In the genomic region with DNA sequence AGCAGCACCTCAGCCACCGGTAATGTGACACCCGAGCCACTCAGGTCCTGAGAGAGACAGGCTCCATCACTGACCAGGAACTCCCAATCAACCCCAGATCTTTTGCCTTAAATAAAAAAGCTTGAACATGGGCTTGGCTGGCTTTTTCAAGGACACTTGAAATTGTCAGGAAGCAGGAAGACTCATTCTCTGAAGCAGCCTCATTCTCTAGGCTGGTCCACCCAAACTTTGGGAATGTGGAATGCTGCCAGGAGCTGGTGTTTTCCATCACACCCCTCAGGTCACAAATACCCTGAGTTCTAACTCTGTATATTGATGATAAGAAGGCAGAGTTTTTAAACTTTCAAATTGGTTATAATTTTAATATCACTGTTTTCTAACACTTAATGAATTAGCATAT, we compare ENCODE assay signal across 31 cellular contexts. TPM values are rescaled to one million over a fixed set of nuclear protein-coding genes. Genes with fewer than 3 reads are reported as not detected.
"Had no signal": no experiment of that assay in that cellular context is flagged by ENCODE, and none has a peak within 500 bp of the region (broad histone marks: within the 10 kb centered on the region; RNA-seq: fewer than 3 reads in every experiment).

No MANE protein-coding gene starts in this region.

- H3K4me1 Mint-ChIP-seq: nephron progenitor cell had no signal

- H3K4me1 ChIP-seq: lower lobe of right lung, right lobe of liver had no signal

- H3K4me3 ChIP-seq: dorsolateral prefrontal cortex, heart left ventricle, lower lobe of right lung, mucosa of descending colon, right lobe of liver, skin epidermis, upper lobe of left lung had no signal

- H3K27ac Mint-ChIP-seq: activated CD4-positive, alpha-beta T cell treated with anti-CD3 and anti-CD28 coated beads for 36 hours; activated CD8-positive, alpha-beta memory T cell treated with anti-CD3 and anti-CD28 coated beads, Interleukin-2, amount 10 ng/mL, durations not matched to agents 7 days and 5 days; activated CD8-positive, alpha-beta T cell treated with anti-CD3 and anti-CD28 coated beads, Interleukin-2, amount 10 ng/mL, durations not matched to agents 7 days and 5 days; activated naive CD4-positive, alpha-beta T cell treated with anti-CD3 and anti-CD28 coated beads, Interleukin-2, amount 50 U/mL, for 72 hours; nephron progenitor cell; stimulated activated naive CD8-positive, alpha-beta T cell treated with anti-CD3 and anti-CD28 coated beads, Interleukin-15, amount 100 ng/mL, for 72 hours; T-helper 2 cell treated with Interferon-gamma antibody and Interleukin-4, amounts not matched to agents 5 μg/mL and 100 μg/mL, for 36 hours had no signal

- DNase-seq: activated CD4-positive, alpha-beta T cell treated with anti-CD3 and anti-CD28 coated beads for 36 hours; activated CD4-positive, CD25-positive, alpha-beta regulatory T cell; activated CD8-positive, alpha-beta memory T cell treated with anti-CD3 and anti-CD28 coated beads, Interleukin-2, amount 10 ng/mL, durations not matched to agents 7 days and 5 days; activated CD8-positive, alpha-beta T cell treated with anti-CD3 and anti-CD28 coated beads, Interleukin-2, amount 10 ng/mL, durations not matched to agents 7 days and 5 days; activated naive CD4-positive, alpha-beta T cell; activated T-cell treated with anti-CD3 and anti-CD28 coated beads, Interleukin-2, amount 50 U/mL, for 48 hours; dorsolateral prefrontal cortex; effector memory CD4-positive, alpha-beta T cell; heart left ventricle; hypothalamus; immature natural killer cell; lower lobe of right lung; mesendoderm; mucosa of descending colon; nephron progenitor cell; right lobe of liver; stimulated activated CD4-positive, alpha-beta T cell treated with anti-CD3 and anti-CD28 coated beads, Interleukin-12 subunit alpha, Interleukin-12 subunit beta, amount 100 ng/mL, for 4 hours; stimulated activated CD4-positive, alpha-beta T cell treated with anti-CD3 and anti-CD28 coated beads, Interleukin-4, amount 100 ng/mL, for 1 hour; stimulated activated naive CD8-positive, alpha-beta T cell treated with anti-CD3 and anti-CD28 coated beads, Interleukin-15, amount 100 ng/mL, for 72 hours; substantia nigra; upper lobe of left lung had no signal

- H3K27me3 Mint-ChIP-seq: activated CD8-positive, alpha-beta memory T cell treated with anti-CD3 and anti-CD28 coated beads, Interleukin-2, amount 10 ng/mL, durations not matched to agents 7 days and 5 days; stimulated activated naive CD8-positive, alpha-beta T cell treated with anti-CD3 and anti-CD28 coated beads, Interleukin-15, amount 100 ng/mL, for 72 hours had no signal

- H3K9me3 ChIP-seq: heart left ventricle, lower lobe of right lung, mucosa of descending colon, neutrophil, right lobe of liver, upper lobe of left lung had no signal

- H3K27ac ChIP-seq: heart left ventricle, lower lobe of right lung, neutrophil, right lobe of liver, upper lobe of left lung had no signal

- H3K4me3 Mint-ChIP-seq: activated CD4-positive, alpha-beta T cell treated with anti-CD3 and anti-CD28 coated beads for 36 hours; activated CD8-positive, alpha-beta memory T cell treated with anti-CD3 and anti-CD28 coated beads, Interleukin-2, amount 10 ng/mL, durations not matched to agents 7 days and 5 days; activated CD8-positive, alpha-beta T cell treated with anti-CD3 and anti-CD28 coated beads, Interleukin-2, amount 10 ng/mL, durations not matched to agents 7 days and 5 days; immature natural killer cell; nephron progenitor cell; T-helper 2 cell treated with Interferon-gamma antibody and Interleukin-4, amounts not matched to agents 5 μg/mL and 100 μg/mL, for 36 hours had no signal

- H3K27me3 ChIP-seq: dorsolateral prefrontal cortex, heart left ventricle, right lobe of liver, upper lobe of left lung had no signal

- ATAC-seq: activated CD4-positive, alpha-beta T cell treated with anti-CD3 and anti-CD28 coated beads for 36 hours; activated CD8-positive, alpha-beta memory T cell treated with anti-CD3 and anti-CD28 coated beads, Interleukin-2, amount 10 ng/mL, durations not matched to agents 7 days and 5 days; activated CD8-positive, alpha-beta T cell treated with anti-CD3 and anti-CD28 coated beads, Interleukin-2, amount 10 ng/mL, durations not matched to agents 7 days and 5 days; activated naive CD4-positive, alpha-beta T cell treated with anti-CD3 and anti-CD28 coated beads, Interleukin-2, amount 50 U/mL, for 72 hours; heart left ventricle; lower lobe of right lung; mucosa of descending colon; right lobe of liver; stimulated activated naive CD8-positive, alpha-beta T cell treated with anti-CD3 and anti-CD28 coated beads, Interleukin-15, amount 100 ng/mL, for 72 hours had no signal

- H3K9me3 Mint-ChIP-seq: immature natural killer cell, nephron progenitor cell had no signal

RNA-seq across cellular contexts. Expression of gene CXCR6, which starts 17.0 kb away (rescaled TPM):
- total RNA-seq: bronchial epithelial cell, fibroblast of lung, kidney epithelial cell, myocyte, osteocyte, renal cortical epithelial cell had no signal
- polyA plus RNA-seq: fibroblast of lung had no signal
